Comparison of ENCODE assay signal across 27 cellular contexts in the genomic region with DNA sequence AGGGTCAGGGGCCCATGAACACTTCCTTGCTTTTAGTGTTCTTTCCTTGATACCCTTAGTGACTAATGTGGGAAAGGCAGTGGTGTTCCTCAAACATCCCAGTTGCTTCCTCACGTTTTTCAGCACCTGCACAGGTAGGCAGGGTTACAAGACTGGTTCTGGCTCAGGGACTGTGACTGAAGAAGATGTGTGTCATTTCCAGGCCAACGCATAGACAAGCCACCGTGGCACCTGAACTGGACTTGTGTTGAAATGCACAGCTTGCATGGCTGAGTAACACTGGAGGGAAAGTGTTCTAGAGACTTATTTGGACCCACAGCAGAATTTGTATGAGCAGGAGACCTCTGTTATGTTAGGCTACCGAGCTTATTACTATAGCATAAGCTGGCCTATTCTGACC.
"Had no signal": no experiment of that assay in that cellular context is flagged by ENCODE, and none has a peak within 500 bp of the region (broad histone marks: within the 10 kb centered on the region; RNA-seq: fewer than 3 reads in every experiment).

No MANE protein-coding gene starts in this region.

- H3K36me3 ChIP-seq: ascending aorta, breast epithelium, esophagus squamous epithelium, gastroesophageal sphincter had no signal

- H3K27me3 ChIP-seq: ascending aorta, breast epithelium, dorsolateral prefrontal cortex, esophagus squamous epithelium had no signal

- H3K27ac ChIP-seq: ascending aorta, breast epithelium, coronary artery, dorsolateral prefrontal cortex, esophagus squamous epithelium, gastroesophageal sphincter had no signal

- DNase-seq: activated CD4-positive, alpha-beta memory T cell treated with anti-CD3 and anti-CD28 coated beads, Interleukin-2, amount 10 ng/mL, durations not matched to agents 7 days and 5 days; activated CD4-positive, alpha-beta T cell treated with anti-CD3 and anti-CD28 coated beads for 36 hours; activated CD4-positive, alpha-beta T cell treated with anti-CD3 and anti-CD28 coated beads, Interleukin-2, amount 10 ng/mL, durations not matched to agents 7 days and 5 days; activated CD4-positive, alpha-beta T cell treated with anti-CD3 and anti-CD28 coated beads, Interleukin-2, amount 50 U/mL, for 4 hours; activated CD4-positive, CD25-positive, alpha-beta regulatory T cell; activated CD4-positive, CD25-positive, alpha-beta regulatory T cell treated with anti-CD3 and anti-CD28 coated beads, Interleukin-2, amount 50 U/mL, for 72 hours; activated CD8-positive, alpha-beta memory T cell treated with anti-CD3 and anti-CD28 coated beads, Interleukin-2, amount 50 U/mL, for 48 hours; activated gamma-delta T cell; activated naive CD4-positive, alpha-beta T cell; activated naive CD4-positive, alpha-beta T cell treated with anti-CD3 and anti-CD28 coated beads, Interleukin-2, amount 10 ng/mL, durations not matched to agents 7 days and 5 days; activated naive CD8-positive, alpha-beta T cell treated with anti-CD3 and anti-CD28 coated beads, Interleukin-2, amount 10 ng/mL, durations not matched to agents 7 days and 5 days; activated T-cell treated with anti-CD3 and anti-CD28 coated beads for 4 hours; activated T-cell treated with anti-CD3 and anti-CD28 coated beads, Interleukin-2, amount 50 U/mL, for 24 hours; activated T-cell treated with anti-CD3 and anti-CD28 coated beads, Interleukin-2, amount 50 U/mL, for 72 hours; dorsolateral prefrontal cortex; effector memory CD4-positive, alpha-beta T cell; endodermal cell; erythroblast; esophagus squamous epithelium; foreskin melanocyte; T-helper 1 cell; T-helper 17 cell; T1000 had no signal

- H3K4me1 ChIP-seq: ascending aorta, breast epithelium, esophagus squamous epithelium, gastroesophageal sphincter had no signal

- H3K9me3 ChIP-seq: ascending aorta, breast epithelium, esophagus squamous epithelium, gastroesophageal sphincter had no signal

- H3K4me3 ChIP-seq: ascending aorta, breast epithelium, coronary artery, dorsolateral prefrontal cortex, esophagus squamous epithelium, gastroesophageal sphincter had no signal
